ENCODE assay signal across 23 cellular contexts in genomic region chr1:153643100-153643499, GRCh38. TPM values are rescaled to one million over a fixed set of nuclear protein-coding genes. Genes with fewer than 3 reads are reported as not detected.
DNase-seq lines count a peak whose midpoint lies in the region; ATAC-seq, FAIRE-seq and TF ChIP-seq lines count a peak whose summit lies in the region.
"Had no signal": no experiment of that assay in that cellular context is flagged by ENCODE, and none has a peak within 500 bp of the region (broad histone marks: within the 10 kb centered on the region; RNA-seq: fewer than 3 reads in every experiment).

No MANE protein-coding gene starts in this region.

- intact Hi-C loops in CD4-positive, alpha-beta memory T cell (cut with micrococcal nuclease) = no loop called here

- no peaks in the 10 kb centered on the region for H3K27me3 Mint-ChIP-seq in CD4-positive, alpha-beta memory T cell
- H3K27me3 Mint-ChIP-seq in T-cell = no peaks in the 10 kb centered on the region
- no peaks in the 10 kb centered on the region for H3K27me3 Mint-ChIP-seq in natural killer cell treated with Interleukin-12 subunit alpha and Interleukin-12 subunit beta and Interleukin-15 and Interleukin-18, amount 100 ng/mL, for 72 hours

- CTCF ChIA-PET in CD4-positive, alpha-beta memory T cell (lab: Charles Lee; ENCODE audit: partially characterized antibody) = interaction anchor here (1.1 kb wide), 1 partner anchor 9 kb away, joined by 5 read pairs; no protein-coding TSS in a partner anchor
- CTCF ChIA-PET in T-cell (lab: Charles Lee) = interaction anchor here in 1 of 2 donors (0.6 kb wide), 1 partner anchor 100 kb away, joined by 3 read pairs; no protein-coding TSS in a partner anchor

- H3K4me1 ChIP-seq in CD4-positive, alpha-beta memory T cell (ENCODE audit: insufficient read depth, low read length) = peaks cover 45% of the 10 kb centered on the region
- H3K4me1 ChIP-seq: BE2C had no signal

- H3K4me3 ChIP-seq in CD4-positive, alpha-beta memory T cell (ENCODE audit: low read length in 2 of 2) = no peak overlapping the region
- H3K4me3 ChIP-seq: mucosa of descending colon, ovary, skin epidermis, transverse colon had no signal

- no peak for DNase-seq in CD4-positive, alpha-beta memory T cell
- peak in 1 of 34 experiments; percentile 11 for DNase-seq in T-cell
- DNase-seq in natural killer cell treated with Interleukin-12 subunit alpha and Interleukin-12 subunit beta and Interleukin-15 and Interleukin-18, amount 100 ng/mL, for 72 hours (ENCODE audit: low spot score) = no peak
- DNase-seq in HTR-8/SVneo (ENCODE audit: insufficient read length, low spot score) = no peak
- DNase-seq: amygdala; BE2C; DMS 273 treated with DMSO at 0.1 percent for 48 hours; GF-D8; KG1; left cardiac atrium; mucosa of descending colon; NCI-H1105; NCI-H774; ovary; stimulated activated CD4-positive, alpha-beta T cell treated with anti-CD3 and anti-CD28 coated beads, Interleukin-4, amount 100 ng/mL, for 24 hours; stimulated activated CD8-positive, alpha-beta memory T cell treated with anti-CD3 and anti-CD28 coated beads, Interleukin-4, amount 100 ng/mL, for 48 hours; T1000; transverse colon had no signal

- no peaks in the 10 kb centered on the region for H3K9me3 Mint-ChIP-seq in CD4-positive, alpha-beta memory T cell
- H3K9me3 Mint-ChIP-seq in T-cell = no peaks in the 10 kb centered on the region
- H3K9me3 Mint-ChIP-seq in natural killer cell treated with Interleukin-12 subunit alpha and Interleukin-12 subunit beta and Interleukin-15 and Interleukin-18, amount 100 ng/mL, for 72 hours = no peaks in the 10 kb centered on the region

- no peak for TF ChIP-seq POLR2A in GM18505 (IDR thresholded peaks at IDR 0.05; ENCODE audit: borderline replicate concordance, extremely low read depth, insufficient read depth, insufficient read length)

- H3K27me3 ChIP-seq in CD4-positive, alpha-beta memory T cell (ENCODE audit: insufficient read depth, low read length) = no peaks in the 10 kb centered on the region
- H3K27me3 ChIP-seq: BE2C, ovary, transverse colon had no signal

- H3K27ac ChIP-seq in CD4-positive, alpha-beta memory T cell (ENCODE audit: low read depth, low read length) = no peak overlapping the region
- H3K27ac ChIP-seq: HL-60, skin epidermis, transverse colon had no signal

- H3K27ac Mint-ChIP-seq in CD4-positive, alpha-beta memory T cell = peak overlapping the region in 5 of 7 donors; percentile 10 to 69 (median 65)
- peak overlapping the region; percentile 60 to 87 for H3K27ac Mint-ChIP-seq in T-cell
- H3K27ac Mint-ChIP-seq in natural killer cell treated with Interleukin-12 subunit alpha and Interleukin-12 subunit beta and Interleukin-15 and Interleukin-18, amount 100 ng/mL, for 72 hours = peak overlapping the region; percentile 29 to 34

- FAIRE-seq in HTR-8/SVneo (lab: Jason Lieb, UNC) = no peak
- FAIRE-seq: endometrium had no signal

- POLR2A ChIA-PET in CD4-positive, alpha-beta memory T cell (lab: Charles Lee; ENCODE audit: partially characterized antibody) = interaction anchor here (1.2 to 8.9 kb wide), 4 partner anchors 8 to 28 kb away, joined by 3 to 80 read pairs (median 4); partner anchors contain the start of genes CHTOP, ILF2 and SNAPIN
- POLR2A ChIA-PET in T-cell (lab: Charles Lee) = interaction anchor here in 1 of 2 donors (0.6 kb wide), 1 partner anchor 9 kb away, joined by 4 read pairs; the partner anchor contains the start of gene CHTOP

- H3K4me3 Mint-ChIP-seq in CD4-positive, alpha-beta memory T cell = no peak overlapping the region
- H3K4me3 Mint-ChIP-seq in T-cell = no peak overlapping the region
- no peak overlapping the region for H3K4me3 Mint-ChIP-seq in natural killer cell treated with Interleukin-12 subunit alpha and Interleukin-12 subunit beta and Interleukin-15 and Interleukin-18, amount 100 ng/mL, for 72 hours

- peaks cover 37 to 65% (median 47%) of the 10 kb centered on the region in 4 donors for H3K4me1 Mint-ChIP-seq in CD4-positive, alpha-beta memory T cell
- peaks cover 70 to 74% (median 70%) of the 10 kb centered on the region in 3 donors for H3K4me1 Mint-ChIP-seq in T-cell
- peaks cover 42 to 51% of the 10 kb centered on the region in 2 donors for H3K4me1 Mint-ChIP-seq in natural killer cell treated with Interleukin-12 subunit alpha and Interleukin-12 subunit beta and Interleukin-15 and Interleukin-18, amount 100 ng/mL, for 72 hours (ENCODE audit: low read depth in 2 of 2)

- H3K36me3 ChIP-seq in CD4-positive, alpha-beta memory T cell (ENCODE audit: insufficient read depth, low read length) = peaks cover 76% of the 10 kb centered on the region
- H3K36me3 ChIP-seq: ovary had no signal

- H3K9me3 ChIP-seq in CD4-positive, alpha-beta memory T cell (ENCODE audit: control insufficient read depth in 1 of 2, low read length in 2 of 2) = no peaks in the 10 kb centered on the region
- H3K9me3 ChIP-seq: BE2C, mucosa of descending colon, ovary, transverse colon had no signal

- H3K36me3 Mint-ChIP-seq in CD4-positive, alpha-beta memory T cell = peaks cover 44 to 86% of the 10 kb centered on the region in 2 donors
- peaks cover 50% of the 10 kb centered on the region for H3K36me3 Mint-ChIP-seq in T-cell
- H3K36me3 Mint-ChIP-seq in natural killer cell treated with Interleukin-12 subunit alpha and Interleukin-12 subunit beta and Interleukin-15 and Interleukin-18, amount 100 ng/mL, for 72 hours = peaks cover 44% of the 10 kb centered on the region

- ATAC-seq in T-cell (replicated peaks in 1 of 4) (no peak), GM18505 (IDR thresholded peaks at IDR 0.05; ENCODE audit: unreplicated experiment) (no peak)
- ATAC-seq in natural killer cell treated with Interleukin-12 subunit alpha and Interleukin-12 subunit beta and Interleukin-15 and Interleukin-18, amount 100 ng/mL, for 72 hours = no peak
- ATAC-seq: left cardiac atrium, mucosa of descending colon had no signal

RNA-seq across cellular contexts. Expression of gene CHTOP, which starts 9.2 kb away (rescaled TPM):
- 100 to 1,000 TPM; 144 to 149 TPM for total RNA-seq in CD4-positive, alpha-beta memory T cell
- polyA plus RNA-seq in CD4-positive, alpha-beta memory T cell = 10 to 100 TPM; 42.2 to 75.5 TPM
- total RNA-seq in T-cell = 100 to 1,000 TPM in 3 of 5 donors, 10 to 100 TPM in 2; 76.7 to 131 (median 130) TPM
- 10 to 100 TPM; 82.1 to 96.8 TPM for total RNA-seq in natural killer cell treated with Interleukin-12 subunit alpha and Interleukin-12 subunit beta and Interleukin-15 and Interleukin-18, amount 100 ng/mL, for 72 hours

RNA-seq across cellular contexts. Expression of gene S100A1, which starts 14.9 kb away (rescaled TPM):
- total RNA-seq in CD4-positive, alpha-beta memory T cell = not detected
- polyA plus RNA-seq in CD4-positive, alpha-beta memory T cell = not detected
- not detected for total RNA-seq in T-cell
- total RNA-seq in natural killer cell treated with Interleukin-12 subunit alpha and Interleukin-12 subunit beta and Interleukin-15 and Interleukin-18, amount 100 ng/mL, for 72 hours = not detected

RNA-seq across cellular contexts. Expression of gene SNAPIN, which starts 15.4 kb away (rescaled TPM):
- total RNA-seq in CD4-positive, alpha-beta memory T cell = 10 to 100 TPM; 26.4 to 28.2 TPM
- polyA plus RNA-seq in CD4-positive, alpha-beta memory T cell = 10 to 100 TPM; 74.4 to 85.6 TPM
- total RNA-seq in T-cell = 10 to 100 TPM; 16.1 to 29.8 (median 26.6) TPM
- 10 to 100 TPM; 23.9 to 42.5 TPM for total RNA-seq in natural killer cell treated with Interleukin-12 subunit alpha and Interleukin-12 subunit beta and Interleukin-15 and Interleukin-18, amount 100 ng/mL, for 72 hours

RNA-seq across cellular contexts. Expression of gene S100A13, which starts 15.8 kb away (rescaled TPM):
- 1 to 10 TPM; 4.3 to 5.2 TPM for total RNA-seq in CD4-positive, alpha-beta memory T cell
- under 1 TPM in 1 of 2 donors, not detected in 1; 0.56 TPM for polyA plus RNA-seq in CD4-positive, alpha-beta memory T cell
- total RNA-seq in T-cell = 1 to 10 TPM; 4.0 to 5.3 (median 4.2) TPM
- 10 to 100 TPM in 1 of 2 donors, 1 to 10 TPM in 1; 5.0 to 10.3 TPM for total RNA-seq in natural killer cell treated with Interleukin-12 subunit alpha and Interleukin-12 subunit beta and Interleukin-15 and Interleukin-18, amount 100 ng/mL, for 72 hours

RNA-seq across cellular contexts. Expression of gene S100A14, which starts 27.0 kb away (rescaled TPM):
- not detected for total RNA-seq in CD4-positive, alpha-beta memory T cell
- not detected for polyA plus RNA-seq in CD4-positive, alpha-beta memory T cell
- under 1 TPM in 3 of 5 donors, not detected in 2; 0.35 to 0.70 (median 0.43) TPM for total RNA-seq in T-cell
- total RNA-seq in natural killer cell treated with Interleukin-12 subunit alpha and Interleukin-12 subunit beta and Interleukin-15 and Interleukin-18, amount 100 ng/mL, for 72 hours = not detected
- total RNA-seq: cerebellum had no signal
